ENCODE assay signal across 1 cellular context in genomic region chr19:54189020-54189667, GRCh38.
TF ChIP-seq lines count a peak whose summit lies in the region.

A gene with protein sequence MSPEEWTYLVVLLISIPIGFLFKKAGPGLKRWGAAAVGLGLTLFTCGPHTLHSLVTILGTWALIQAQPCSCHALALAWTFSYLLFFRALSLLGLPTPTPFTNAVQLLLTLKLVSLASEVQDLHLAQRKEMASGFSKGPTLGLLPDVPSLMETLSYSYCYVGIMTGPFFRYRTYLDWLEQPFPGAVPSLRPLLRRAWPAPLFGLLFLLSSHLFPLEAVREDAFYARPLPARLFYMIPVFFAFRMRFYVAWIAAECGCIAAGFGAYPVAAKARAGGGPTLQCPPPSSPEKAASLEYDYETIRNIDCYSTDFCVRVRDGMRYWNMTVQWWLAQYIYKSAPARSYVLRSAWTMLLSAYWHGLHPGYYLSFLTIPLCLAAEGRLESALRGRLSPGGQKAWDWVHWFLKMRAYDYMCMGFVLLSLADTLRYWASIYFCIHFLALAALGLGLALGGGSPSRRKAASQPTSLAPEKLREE (minus strand): TSS chr19:54189580. CDS start chr19:54188508, 1,072 bp downstream.

TF ChIP-seq in HepG2, 621 proteins besides CTCF, POLR2A, EP300 and RAD21 (continued from another document and continues in another):
- peak; percentile 88 for TF ChIP-seq SALL2 (CRISPR knock-in tag; IDR thresholded peaks at IDR 0.05)
- TF ChIP-seq SP1 (IDR thresholded peaks at IDR 0.05): no peak
- TF ChIP-seq SP1 (CRISPR knock-in tag; IDR thresholded peaks at IDR 0.05): peak; percentile 51
- TF ChIP-seq AGO1 (IDR thresholded peaks at IDR 0.05; ENCODE audit: low read depth, low read length, poor library complexity, severe bottlenecking): no peak
- no peak for TF ChIP-seq ZNF703 (CRISPR knock-in tag; IDR thresholded peaks at IDR 0.05; ENCODE audit: borderline replicate concordance)
- TF ChIP-seq REXO4 (CRISPR knock-in tag; IDR thresholded peaks at IDR 0.05; ENCODE audit: borderline replicate concordance): no peak
- no peak for TF ChIP-seq BORCS8-MEF2B (CRISPR knock-in tag; IDR thresholded peaks at IDR 0.05)
- TF ChIP-seq ZNF121 (CRISPR knock-in tag; IDR thresholded peaks at IDR 0.05): peak; percentile 47; the same call in 1 of the 2 replicates
- 0 out of 2 replicates have a peak, but pooled peaks have one; percentile 25 for TF ChIP-seq HDAC2 (CRISPR knock-in tag; IDR thresholded peaks at IDR 0.05)
- peak; percentile 88 for TF ChIP-seq ZFX (CRISPR knock-in tag; IDR thresholded peaks at IDR 0.05; ENCODE audit: low read depth)
- no peak for TF ChIP-seq GTF2F1 (IDR thresholded peaks at IDR 0.05; ENCODE audit: low read length)
- no peak for TF ChIP-seq SIX4 (CRISPR knock-in tag; IDR thresholded peaks at IDR 0.05)
- TF ChIP-seq, protein P1, sequence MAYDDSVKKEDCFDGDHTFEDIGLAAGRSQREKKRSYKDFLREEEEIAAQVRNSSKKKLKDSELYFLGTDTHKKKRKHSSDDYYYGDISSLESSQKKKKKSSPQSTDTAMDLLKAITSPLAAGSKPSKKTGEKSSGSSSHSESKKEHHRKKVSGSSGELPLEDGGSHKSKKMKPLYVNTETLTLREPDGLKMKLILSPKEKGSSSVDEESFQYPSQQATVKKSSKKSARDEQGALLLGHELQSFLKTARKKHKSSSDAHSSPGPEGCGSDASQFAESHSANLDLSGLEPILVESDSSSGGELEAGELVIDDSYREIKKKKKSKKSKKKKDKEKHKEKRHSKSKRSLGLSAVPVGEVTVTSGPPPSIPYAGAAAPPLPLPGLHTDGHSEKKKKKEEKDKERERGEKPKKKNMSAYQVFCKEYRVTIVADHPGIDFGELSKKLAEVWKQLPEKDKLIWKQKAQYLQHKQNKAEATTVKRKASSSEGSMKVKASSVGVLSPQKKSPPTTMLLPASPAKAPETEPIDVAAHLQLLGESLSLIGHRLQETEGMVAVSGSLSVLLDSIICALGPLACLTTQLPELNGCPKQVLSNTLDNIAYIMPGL (CRISPR knock-in tag; IDR thresholded peaks at IDR 0.05; ENCODE audit: borderline replicate concordance in 1 of 2, low read depth in 1 of 2): peak; percentile 82 to 89; a peak in 3 of 4 replicates
- 0 out of 2 replicates have a peak, but pooled peaks have one; percentile 31 for TF ChIP-seq ZNF790 (CRISPR knock-in tag; IDR thresholded peaks at IDR 0.05; ENCODE audit: borderline replicate concordance)
- peak; percentile 57 for TF ChIP-seq STAG1 (CRISPR knock-in tag; IDR thresholded peaks at IDR 0.05)
- TF ChIP-seq WIZ (CRISPR knock-in tag; IDR thresholded peaks at IDR 0.05): no peak
- TF ChIP-seq HIVEP1 (CRISPR knock-in tag; IDR thresholded peaks at IDR 0.05): no peak
- TF ChIP-seq RXRB (CRISPR knock-in tag; IDR thresholded peaks at IDR 0.05; ENCODE audit: borderline replicate concordance): no peak
- TF ChIP-seq ZNF629 (CRISPR knock-in tag; conservative IDR thresholded peaks at IDR 0.05): no peak
- TF ChIP-seq, protein P2, sequence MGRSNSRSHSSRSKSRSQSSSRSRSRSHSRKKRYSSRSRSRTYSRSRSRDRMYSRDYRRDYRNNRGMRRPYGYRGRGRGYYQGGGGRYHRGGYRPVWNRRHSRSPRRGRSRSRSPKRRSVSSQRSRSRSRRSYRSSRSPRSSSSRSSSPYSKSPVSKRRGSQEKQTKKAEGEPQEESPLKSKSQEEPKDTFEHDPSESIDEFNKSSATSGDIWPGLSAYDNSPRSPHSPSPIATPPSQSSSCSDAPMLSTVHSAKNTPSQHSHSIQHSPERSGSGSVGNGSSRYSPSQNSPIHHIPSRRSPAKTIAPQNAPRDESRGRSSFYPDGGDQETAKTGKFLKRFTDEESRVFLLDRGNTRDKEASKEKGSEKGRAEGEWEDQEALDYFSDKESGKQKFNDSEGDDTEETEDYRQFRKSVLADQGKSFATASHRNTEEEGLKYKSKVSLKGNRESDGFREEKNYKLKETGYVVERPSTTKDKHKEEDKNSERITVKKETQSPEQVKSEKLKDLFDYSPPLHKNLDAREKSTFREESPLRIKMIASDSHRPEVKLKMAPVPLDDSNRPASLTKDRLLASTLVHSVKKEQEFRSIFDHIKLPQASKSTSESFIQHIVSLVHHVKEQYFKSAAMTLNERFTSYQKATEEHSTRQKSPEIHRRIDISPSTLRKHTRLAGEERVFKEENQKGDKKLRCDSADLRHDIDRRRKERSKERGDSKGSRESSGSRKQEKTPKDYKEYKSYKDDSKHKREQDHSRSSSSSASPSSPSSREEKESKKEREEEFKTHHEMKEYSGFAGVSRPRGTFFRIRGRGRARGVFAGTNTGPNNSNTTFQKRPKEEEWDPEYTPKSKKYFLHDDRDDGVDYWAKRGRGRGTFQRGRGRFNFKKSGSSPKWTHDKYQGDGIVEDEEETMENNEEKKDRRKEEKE (IDR thresholded peaks at IDR 0.05): no peak
- no peak for TF ChIP-seq PAXIP1 (CRISPR knock-in tag; conservative IDR thresholded peaks at IDR 0.05)
- no peak for TF ChIP-seq TBX3 (IDR thresholded peaks at IDR 0.05; ENCODE audit: borderline replicate concordance)
- TF ChIP-seq FOSL1 (CRISPR knock-in tag; IDR thresholded peaks at IDR 0.05; ENCODE audit: borderline replicate concordance): no peak
- no peak for TF ChIP-seq SNRNP70 (IDR thresholded peaks at IDR 0.05; ENCODE audit: low read depth, low read length)
- TF ChIP-seq BRD4 (CRISPR knock-in tag; IDR thresholded peaks at IDR 0.05): no peak
- no peak for TF ChIP-seq MIER2 (CRISPR knock-in tag; IDR thresholded peaks at IDR 0.05)
- TF ChIP-seq JUND (CRISPR knock-in tag; IDR thresholded peaks at IDR 0.05): no peak
- no peak for TF ChIP-seq ZFP36L1 (CRISPR knock-in tag; IDR thresholded peaks at IDR 0.05)
- no peak for TF ChIP-seq NFYB (CRISPR knock-in tag; IDR thresholded peaks at IDR 0.05)
- TF ChIP-seq NFAT5 (CRISPR knock-in tag; IDR thresholded peaks at IDR 0.05): peak; percentile 64
- no peak for TF ChIP-seq HNRNPLL (IDR thresholded peaks at IDR 0.05; ENCODE audit: low read depth, low read length, poor library complexity, severe bottlenecking)
- TF ChIP-seq ARHGAP35 (CRISPR knock-in tag; IDR thresholded peaks at IDR 0.05; ENCODE audit: borderline replicate concordance): no peak
- TF ChIP-seq ZNF343 (CRISPR knock-in tag; IDR thresholded peaks at IDR 0.05): no peak
- TF ChIP-seq, protein P3, sequence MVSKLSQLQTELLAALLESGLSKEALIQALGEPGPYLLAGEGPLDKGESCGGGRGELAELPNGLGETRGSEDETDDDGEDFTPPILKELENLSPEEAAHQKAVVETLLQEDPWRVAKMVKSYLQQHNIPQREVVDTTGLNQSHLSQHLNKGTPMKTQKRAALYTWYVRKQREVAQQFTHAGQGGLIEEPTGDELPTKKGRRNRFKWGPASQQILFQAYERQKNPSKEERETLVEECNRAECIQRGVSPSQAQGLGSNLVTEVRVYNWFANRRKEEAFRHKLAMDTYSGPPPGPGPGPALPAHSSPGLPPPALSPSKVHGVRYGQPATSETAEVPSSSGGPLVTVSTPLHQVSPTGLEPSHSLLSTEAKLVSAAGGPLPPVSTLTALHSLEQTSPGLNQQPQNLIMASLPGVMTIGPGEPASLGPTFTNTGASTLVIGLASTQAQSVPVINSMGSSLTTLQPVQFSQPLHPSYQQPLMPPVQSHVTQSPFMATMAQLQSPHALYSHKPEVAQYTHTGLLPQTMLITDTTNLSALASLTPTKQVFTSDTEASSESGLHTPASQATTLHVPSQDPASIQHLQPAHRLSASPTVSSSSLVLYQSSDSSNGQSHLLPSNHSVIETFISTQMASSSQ (IDR thresholded peaks at IDR 0.05; ENCODE audit: low read depth): no peak
- TF ChIP-seq, protein P3 (CRISPR knock-in tag; IDR thresholded peaks at IDR 0.05; ENCODE audit: borderline replicate concordance): no peak
- TF ChIP-seq SIX1 (CRISPR knock-in tag; IDR thresholded peaks at IDR 0.05; ENCODE audit: borderline replicate concordance): no peak
- TF ChIP-seq TAF1 (CRISPR knock-in tag; IDR thresholded peaks at IDR 0.05): peak; percentile 57; the same call in 1 of the 2 replicates
- TF ChIP-seq ATF7 (IDR thresholded peaks at IDR 0.05): no peak
- no peak for TF ChIP-seq ATF7 (CRISPR knock-in tag; IDR thresholded peaks at IDR 0.05)
- TF ChIP-seq LCORL (IDR thresholded peaks at IDR 0.05): no peak
- no peak; the same call in 1 of the 2 replicates for TF ChIP-seq LCORL (CRISPR knock-in tag; IDR thresholded peaks at IDR 0.05)
- peak; percentile 50 for TF ChIP-seq ATF7-NPFF (CRISPR knock-in tag; IDR thresholded peaks at IDR 0.05; ENCODE audit: low read depth)
- no peak for TF ChIP-seq JDP2 (CRISPR knock-in tag; IDR thresholded peaks at IDR 0.05; ENCODE audit: borderline replicate concordance)
- no peak for TF ChIP-seq ZNF550 (CRISPR knock-in tag; IDR thresholded peaks at IDR 0.05; ENCODE audit: borderline replicate concordance)
- TF ChIP-seq JARID2 (CRISPR knock-in tag; IDR thresholded peaks at IDR 0.05; ENCODE audit: insufficient replicate concordance): no peak
- no peak; the same call in 1 of the 2 replicates for TF ChIP-seq ZNF788 (CRISPR knock-in tag; IDR thresholded peaks at IDR 0.05; ENCODE audit: borderline replicate concordance)
- TF ChIP-seq PCBP2 (optimal IDR thresholded peaks at IDR 0.05; ENCODE audit: low read depth, low read length, poor library complexity, severe bottlenecking): no peak
- TF ChIP-seq ZNF501 (CRISPR knock-in tag; IDR thresholded peaks at IDR 0.05): no peak; the same call in 1 of the 2 replicates
- TF ChIP-seq NBN (conservative IDR thresholded peaks at IDR 0.05): no peak
